8 cellular contexts compared by ENCODE assay signal in genomic region chr14:73723799-73724621, GRCh38. TPM values are rescaled to one million over a fixed set of nuclear protein-coding genes. Genes with fewer than 3 reads are reported as not detected.
DNase-seq lines count a peak whose midpoint lies in the region; ATAC-seq and TF ChIP-seq lines count a peak whose summit lies in the region.

No MANE protein-coding gene starts in this region.

- H3K4me3 ChIP-seq in PC-3 (ENCODE audit: low read length) (peak overlapping the region; percentile 4; the same call in 1 of the 2 replicates), duodenal mucosa (ENCODE audit: low read depth in 1 of 2, low read length in 2 of 2) (no peak overlapping the region), muscle layer of colon (ENCODE audit: low read depth in 1 of 2, low read length in 2 of 2) (peak overlapping the region in 1 of 2 donors; percentile 4)

- H3K9me3 Mint-ChIP-seq in activated CD4-positive, alpha-beta T cell treated with anti-CD3 and anti-CD28 coated beads, Interleukin-2, amount 10 ng/mL, durations not matched to agents 7 days and 5 days, result no peaks in the 10 kb centered on the region
- H3K9me3 Mint-ChIP-seq in activated T-helper 2 cell treated with anti-CD3 and anti-CD28 coated beads, Interferon-gamma antibody, Interleukin-2, Interleukin-4, amounts not matched to agents 10 μg/mL and 5 μg/mL and 100 μg/mL, durations not matched to agents 14 hours and 24 hours and 36 hours, result no peaks in the 10 kb centered on the region

- no peaks in the 10 kb centered on the region for H3K27me3 Mint-ChIP-seq in activated CD4-positive, alpha-beta T cell treated with anti-CD3 and anti-CD28 coated beads, Interleukin-2, amount 10 ng/mL, durations not matched to agents 7 days and 5 days
- no peaks in the 10 kb centered on the region for H3K27me3 Mint-ChIP-seq in activated T-helper 2 cell treated with anti-CD3 and anti-CD28 coated beads, Interferon-gamma antibody, Interleukin-2, Interleukin-4, amounts not matched to agents 10 μg/mL and 5 μg/mL and 100 μg/mL, durations not matched to agents 14 hours and 24 hours and 36 hours (ENCODE audit: low read depth)

- H3K4me1 Mint-ChIP-seq in activated CD4-positive, alpha-beta T cell treated with anti-CD3 and anti-CD28 coated beads, Interleukin-2, amount 10 ng/mL, durations not matched to agents 7 days and 5 days, result peaks cover 28% of the 10 kb centered on the region
- H3K4me1 Mint-ChIP-seq in activated T-helper 2 cell treated with anti-CD3 and anti-CD28 coated beads, Interferon-gamma antibody, Interleukin-2, Interleukin-4, amounts not matched to agents 10 μg/mL and 5 μg/mL and 100 μg/mL, durations not matched to agents 14 hours and 24 hours and 36 hours (ENCODE audit: low read depth), result peaks cover 25% of the 10 kb centered on the region

- peak overlapping the region; percentile 65 for H3K27ac Mint-ChIP-seq in activated CD4-positive, alpha-beta T cell treated with anti-CD3 and anti-CD28 coated beads, Interleukin-2, amount 10 ng/mL, durations not matched to agents 7 days and 5 days
- H3K27ac Mint-ChIP-seq in activated T-helper 2 cell treated with anti-CD3 and anti-CD28 coated beads, Interferon-gamma antibody, Interleukin-2, Interleukin-4, amounts not matched to agents 10 μg/mL and 5 μg/mL and 100 μg/mL, durations not matched to agents 14 hours and 24 hours and 36 hours, result no peak overlapping the region

- peak overlapping the region; percentile 36 for H3K9ac ChIP-seq in PC-3 (ENCODE audit: low read length)
- H3K9ac ChIP-seq in duodenal mucosa (ENCODE audit: low read depth in 1 of 2, low read length in 2 of 2), result peak overlapping the region in 1 of 2 donors; percentile 8
- H3K9ac ChIP-seq in muscle layer of colon (ENCODE audit: low read length), result peak overlapping the region; percentile 51

- H3K27ac ChIP-seq in PC-3 (ENCODE audit: low read length), result peak overlapping the region; percentile 70
- peak overlapping the region; percentile 41 for H3K27ac ChIP-seq in duodenal mucosa (ENCODE audit: low read depth, low read length)
- H3K27ac ChIP-seq in muscle layer of colon (ENCODE audit: low read depth, low read length), result peak overlapping the region; percentile 87

- H3K4me3 Mint-ChIP-seq in activated CD4-positive, alpha-beta T cell treated with anti-CD3 and anti-CD28 coated beads, Interleukin-2, amount 10 ng/mL, durations not matched to agents 7 days and 5 days, result no peak overlapping the region
- H3K4me3 Mint-ChIP-seq in activated T-helper 2 cell treated with anti-CD3 and anti-CD28 coated beads, Interferon-gamma antibody, Interleukin-2, Interleukin-4, amounts not matched to agents 10 μg/mL and 5 μg/mL and 100 μg/mL, durations not matched to agents 14 hours and 24 hours and 36 hours (ENCODE audit: low read depth), result no peak overlapping the region

- POLR2A ChIA-PET in activated CD4-positive, alpha-beta T cell treated with anti-CD3 and anti-CD28 coated beads, Interleukin-2, amount 10 ng/mL, durations not matched to agents 7 days and 5 days (lab: Charles Lee), result no interaction called here
- POLR2A ChIA-PET in PC-3 (lab: Charles Lee; ENCODE audit: unreplicated experiment), result interaction anchor here (0.5 to 0.7 kb wide), 3 partner anchors 10 to 200 kb away, joined by 3 to 9 read pairs (median 8); partner anchors contain the start of genes PNMA1 and ZNF410

- peaks cover 6% of the 10 kb centered on the region for H3F3A ChIP-seq in PC-3 (ENCODE audit: low read length, unreplicated experiment)

- peaks cover 74% of the 10 kb centered on the region for H3K36me3 Mint-ChIP-seq in activated CD4-positive, alpha-beta T cell treated with anti-CD3 and anti-CD28 coated beads, Interleukin-2, amount 10 ng/mL, durations not matched to agents 7 days and 5 days (ENCODE audit: low read depth)
- peaks cover 87% of the 10 kb centered on the region for H3K36me3 Mint-ChIP-seq in activated T-helper 2 cell treated with anti-CD3 and anti-CD28 coated beads, Interferon-gamma antibody, Interleukin-2, Interleukin-4, amounts not matched to agents 10 μg/mL and 5 μg/mL and 100 μg/mL, durations not matched to agents 14 hours and 24 hours and 36 hours (ENCODE audit: low read depth)

- H3K27me3 ChIP-seq in PC-3 (ENCODE audit: low read length), result no peaks in the 10 kb centered on the region
- no peaks in the 10 kb centered on the region for H3K27me3 ChIP-seq in duodenal mucosa (ENCODE audit: control insufficient read depth in 1 of 2, insufficient read depth in 2 of 2, low read length in 2 of 2)
- H3K27me3 ChIP-seq in muscle layer of colon (ENCODE audit: control insufficient read depth in 1 of 2, insufficient read depth in 2 of 2, low read length in 2 of 2), result no peaks in the 10 kb centered on the region

- BruUV-seq in PC-3 (replicated peaks; lab: Mats Ljungman, UMichigan), result no TSS peak

- H3K36me3 ChIP-seq in PC-3 (ENCODE audit: low read depth, low read length) (peaks cover 74% of the 10 kb centered on the region), duodenal mucosa (ENCODE audit: control insufficient read depth in 1 of 2, insufficient read depth in 2 of 2, low read length in 2 of 2) (peaks cover 55 to 85% of the 10 kb centered on the region in 2 donors), muscle layer of colon (ENCODE audit: insufficient read depth, low read length) (peaks cover 84% of the 10 kb centered on the region)

- ATAC-seq in PC-3, result peak; percentile 81

- H3K4me2 ChIP-seq in PC-3 (ENCODE audit: low read length), result peak overlapping the region; percentile 34

- no peaks in the 10 kb centered on the region for H3K9me2 ChIP-seq in PC-3 (replicated peaks; ENCODE audit: low read length)

- H3K4me1 ChIP-seq in PC-3 (ENCODE audit: insufficient read depth, low read length) (peaks cover 44% of the 10 kb centered on the region), duodenal mucosa (ENCODE audit: control insufficient read depth in 1 of 2, insufficient read depth in 2 of 2, low read length in 2 of 2) (peaks cover 23 to 36% of the 10 kb centered on the region in 2 donors), muscle layer of colon (ENCODE audit: insufficient read depth, low read length) (peaks cover 56% of the 10 kb centered on the region)

- no peaks in the 10 kb centered on the region for H3K9me3 ChIP-seq in PC-3 (ENCODE audit: low read length)
- H3K9me3 ChIP-seq in duodenal mucosa (ENCODE audit: control insufficient read depth in 1 of 2, low read length in 2 of 2), result no peaks in the 10 kb centered on the region
- H3K9me3 ChIP-seq in muscle layer of colon (ENCODE audit: low read length), result no peaks in the 10 kb centered on the region

- CTCF ChIA-PET in activated CD4-positive, alpha-beta T cell treated with anti-CD3 and anti-CD28 coated beads, Interleukin-2, amount 10 ng/mL, durations not matched to agents 7 days and 5 days (lab: Charles Lee), result interaction anchor here (0.6 to 2.0 kb wide), 9 partner anchors 9 to 242 kb away, joined by 3 to 6 read pairs (median 3); partner anchors contain the start of gene PNMA1
- CTCF ChIA-PET in PC-3 (lab: Charles Lee), result interaction anchor here (0.5 to 1.1 kb wide), 8 partner anchors 12 to 435 kb away, joined by 3 to 4 read pairs (median 3); partner anchors contain the start of genes ACOT2 and PTGR2

- TF ChIP-seq CTCF in PC-3 (conservative IDR thresholded peaks at IDR 0.05; ENCODE audit: low read depth, low read length), result peak; percentile 58

- H2AFZ ChIP-seq in PC-3 (ENCODE audit: low read length), result peak overlapping the region; percentile 20; the same call in 1 of the 2 replicates

- peaks cover 14% of the 10 kb centered on the region for H3K79me2 ChIP-seq in PC-3 (ENCODE audit: low read length)

- DNase-seq in activated CD4-positive, alpha-beta T cell treated with anti-CD3 and anti-CD28 coated beads, Interleukin-2, amount 10 ng/mL, durations not matched to agents 7 days and 5 days, result no peak
- DNase-seq in activated CD4-positive, alpha-beta T cell treated with anti-CD3 and anti-CD28 coated beads for 4 hours, result no peak
- DNase-seq in PC-3 (peak; percentile 96), putamen (ENCODE audit: low spot score) (no peak), GM19238 (ENCODE audit: insufficient read length, low spot score) (no peak)
- no peak for DNase-seq in activated T-helper 2 cell treated with anti-CD3 and anti-CD28 coated beads, Interferon-gamma antibody, Interleukin-2, Interleukin-4, amounts not matched to agents 10 μg/mL and 5 μg/mL and 100 μg/mL, durations not matched to agents 14 hours and 24 hours and 36 hours (ENCODE audit: low spot score)

- intact Hi-C loops in PC-3 (cut with micrococcal nuclease), result loop anchor here (10.0 kb wide), 1 partner anchor 311 kb away; no protein-coding TSS in a partner anchor
- intact Hi-C loops in activated T-helper 2 cell treated with anti-CD3 and anti-CD28 coated beads, Interferon-gamma antibody, Interleukin-2, Interleukin-4, amounts not matched to agents 10 μg/mL and 5 μg/mL and 100 μg/mL, durations not matched to agents 14 hours and 24 hours and 36 hours (cut with micrococcal nuclease), result no loop called here

- no peaks in the 10 kb centered on the region for H4K20me1 ChIP-seq in PC-3 (ENCODE audit: low read length)

RNA-seq across cellular contexts. Expression of gene PNMA1, which starts 9.8 kb away (rescaled TPM):
- 10 to 100 TPM; 23.3 to 25.9 TPM for total RNA-seq in activated CD4-positive, alpha-beta T cell treated with anti-CD3 and anti-CD28 coated beads, Interleukin-2, amount 10 ng/mL, durations not matched to agents 7 days and 5 days
- total RNA-seq in PC-3 (2014; rRNA removed), result 30.8 and 36.7 TPM in 2 replicates
- total RNA-seq in activated T-helper 2 cell treated with anti-CD3 and anti-CD28 coated beads, Interferon-gamma antibody, Interleukin-2, Interleukin-4, amounts not matched to agents 10 μg/mL and 5 μg/mL and 100 μg/mL, durations not matched to agents 14 hours and 24 hours and 36 hours, result 30.1 and 32.1 TPM in 2 replicates
